In the genomic region with DNA sequence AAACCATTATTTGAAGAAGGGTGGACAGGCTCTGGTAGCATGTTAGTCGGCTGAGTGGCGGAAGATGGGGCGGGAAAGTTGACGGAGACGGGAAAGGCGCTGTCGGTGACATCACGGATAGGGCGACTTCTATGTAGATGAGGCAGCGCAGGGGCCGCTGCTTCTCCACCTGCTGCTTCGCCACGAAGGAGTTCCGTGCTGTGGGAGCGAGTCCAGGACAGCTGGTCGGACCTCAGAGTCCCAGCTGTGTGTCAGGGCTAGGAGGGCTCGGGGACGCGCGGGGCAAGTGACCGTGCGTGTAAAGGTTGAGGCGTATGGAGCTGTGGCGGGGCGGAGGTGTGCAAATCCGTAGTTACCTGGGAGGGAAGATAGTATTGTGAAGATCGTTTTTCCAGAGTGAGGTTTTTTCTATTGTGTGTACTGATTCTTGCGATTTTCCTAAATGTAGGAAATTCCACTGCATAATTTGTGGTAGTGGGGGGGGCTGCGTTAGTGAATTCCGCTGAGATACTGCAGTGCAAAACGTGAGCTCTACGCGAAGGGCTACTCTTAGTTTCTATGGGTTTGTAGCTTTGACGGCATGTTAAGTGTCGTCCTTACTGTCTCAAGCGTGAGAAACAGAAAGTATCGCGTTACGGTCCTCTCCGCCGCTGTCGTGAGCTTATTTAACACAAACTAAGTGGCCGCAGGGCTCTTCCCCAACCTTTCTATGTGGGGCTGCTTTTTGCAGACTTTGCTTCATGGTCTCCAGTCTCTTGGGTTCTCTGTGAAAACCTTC, we compare ENCODE assay signal across 8 cellular contexts.
DNase-seq lines count a peak whose midpoint lies in the region; ATAC-seq and TF ChIP-seq lines count a peak whose summit lies in the region.

No MANE protein-coding gene starts in this region.

- peaks cover 19% of the 10 kb centered on the region for H3K4me1 Mint-ChIP-seq in activated naive CD8-positive, alpha-beta T cell (ENCODE audit: low read depth)

- no peaks in the 10 kb centered on the region for H3K9me3 Mint-ChIP-seq in activated naive CD8-positive, alpha-beta T cell (ENCODE audit: low read depth)

- peak; percentile 98 for TF ChIP-seq POLR2A in Raji (IDR thresholded peaks at IDR 0.05; ENCODE audit: insufficient read depth, low read depth, low read length)

- H3K27ac ChIP-seq in ACC112 (ENCODE audit: low read depth, low read length) (peak overlapping the region; percentile 68), heart right ventricle (peak overlapping the region in 2 of 10 donors; percentile 12 to 42), urinary bladder (ENCODE audit: low read depth) (no peak overlapping the region)

- H3K27ac Mint-ChIP-seq in activated naive CD8-positive, alpha-beta T cell: peak overlapping the region; percentile 99

- TF ChIP-seq CTCF in heart right ventricle (IDR thresholded peaks at IDR 0.05): no peak

- peak overlapping the region; percentile 26 for H2AFZ ChIP-seq in ACC112 (ENCODE audit: low read length, unreplicated experiment)

- peak; percentile 52 for ATAC-seq in GM18873 (IDR thresholded peaks at IDR 0.05; ENCODE audit: low FRiP score, unreplicated experiment)
- ATAC-seq in heart right ventricle: peak; percentile 61 to 90 (median 72)

- H3K36me3 Mint-ChIP-seq in activated naive CD8-positive, alpha-beta T cell: no peaks in the 10 kb centered on the region

- H3K79me2 ChIP-seq in ACC112 (ENCODE audit: control insufficient read depth, insufficient read depth, low read length, unreplicated experiment): no peaks in the 10 kb centered on the region

- no peaks in the 10 kb centered on the region for H3K27me3 Mint-ChIP-seq in activated naive CD8-positive, alpha-beta T cell

- H3K4me3 ChIP-seq in ACC112 (ENCODE audit: low read depth, low read length) (peak overlapping the region; percentile 73), heart right ventricle (peak overlapping the region; percentile 16 to 61 (median 52)), urinary bladder (ENCODE audit: low read depth, low read length) (peak overlapping the region; percentile 39)

- intact Hi-C loops in heart right ventricle (cut with DNase I): loop anchor here in 1 of 10 donors (10.0 kb wide), 1 partner anchor 51 kb away; no protein-coding TSS in a partner anchor

- peak; percentile 1 for DNase-seq in HK-2 (ENCODE audit: unreplicated experiment)
- peak; percentile 29 to 43 for DNase-seq in heart right ventricle
- peak; percentile 42 for DNase-seq in pons (ENCODE audit: low spot score)

- peak overlapping the region; percentile 93 for H3K4me3 Mint-ChIP-seq in activated naive CD8-positive, alpha-beta T cell

- H3K9me3 ChIP-seq in heart right ventricle: no peaks in the 10 kb centered on the region

- no peaks in the 10 kb centered on the region for H3K4me1 ChIP-seq in ACC112 (ENCODE audit: control insufficient read depth, insufficient read depth, low read length, unreplicated experiment)
- peaks cover 0 to 17% (median 6%) of the 10 kb centered on the region in 9 donors for H3K4me1 ChIP-seq in heart right ventricle
- H3K4me1 ChIP-seq in urinary bladder (ENCODE audit: insufficient read depth): no peaks in the 10 kb centered on the region

- H3K27me3 ChIP-seq in ACC112 (ENCODE audit: insufficient read depth, low read length) (peaks cover 10% of the 10 kb centered on the region; the same call in 1 of the 2 replicates), heart right ventricle (peaks cover 0 to 50% (median 0%) of the 10 kb centered on the region in 7 donors)

- H3K36me3 ChIP-seq in ACC112 (ENCODE audit: insufficient read depth, low read length): no peaks in the 10 kb centered on the region
- no peaks in the 10 kb centered on the region for H3K36me3 ChIP-seq in heart right ventricle
- no peaks in the 10 kb centered on the region for H3K36me3 ChIP-seq in urinary bladder (ENCODE audit: insufficient read depth)

- WGBS in heart right ventricle, 2 donors: 0 to 1% methylated on average over 43 of the region's 43 CpGs
- 1% methylated on average over 43 of the region's 43 CpGs for WGBS in urinary bladder
